In genomic region chr6:25601797-25602679, GRCh38 we compare ENCODE assay signal across 8 cellular contexts. TPM values are rescaled to one million over a fixed set of nuclear protein-coding genes. Genes with fewer than 3 reads are reported as not detected.
DNase-seq lines count a peak whose midpoint lies in the region; ATAC-seq and TF ChIP-seq lines count a peak whose summit lies in the region.

No MANE protein-coding gene starts in this region.

- H3K27me3 ChIP-seq in esophagus muscularis mucosa, result no peaks in the 10 kb centered on the region

- intact Hi-C loops in esophagus muscularis mucosa (cut with DNase I), result loop anchor here (5.0 kb wide), 1 partner anchor 335 kb away; no protein-coding TSS in a partner anchor

- H3K27ac ChIP-seq in esophagus muscularis mucosa (replicated peaks in 1 of 4), result no peak overlapping the region

- TF ChIP-seq CTCF in esophagus muscularis mucosa (IDR thresholded peaks at IDR 0.05), result peak; percentile 47 to 62 (median 56)

- no peak for TF ChIP-seq POLR2A in esophagus muscularis mucosa (IDR thresholded peaks at IDR 0.05; ENCODE audit: low read depth)

- H3K4me1 ChIP-seq in esophagus muscularis mucosa, result no peaks in the 10 kb centered on the region

- DNase-seq in DMS 273 treated with DMSO at 0.1 percent for 48 hours (lab: John Stamatoyannopoulos, UW) (peak; percentile 9), Kasumi-1 (lab: John Stamatoyannopoulos, UW) (peak; percentile 49 to 82), RPMI7951 (ENCODE audit: low read depth) (peak; percentile 54), esophagus muscularis mucosa (ENCODE audit: extremely low spot score) (no peak), pons (ENCODE audit: low spot score) (peak; percentile 60)

- ATAC-seq in GM21529 (IDR thresholded peaks at IDR 0.05; ENCODE audit: unreplicated experiment), result no peak
- no peak for ATAC-seq in GM18909 (IDR thresholded peaks at IDR 0.05; ENCODE audit: poor library complexity, unreplicated experiment)
- ATAC-seq in GM18520 (IDR thresholded peaks at IDR 0.05; ENCODE audit: unreplicated experiment), result no peak

- H3K9me3 ChIP-seq in esophagus muscularis mucosa, result no peaks in the 10 kb centered on the region

- no peak overlapping the region for H3K4me3 ChIP-seq in esophagus muscularis mucosa

- WGBS in esophagus muscularis mucosa, result 28% methylated on average over 4 of the region's 4 CpGs

- TF ChIP-seq EP300 in esophagus muscularis mucosa (IDR thresholded peaks at IDR 0.05), result no peak

- H3K36me3 ChIP-seq in esophagus muscularis mucosa, result peaks cover 0 to 4% (median 0%) of the 10 kb centered on the region in 4 donors

RNA-seq across cellular contexts. Expression of gene SCGN, which starts 50.0 kb away (rescaled TPM):
- not detected in 2 replicates for total RNA-seq in RPMI7951 (2014; rRNA removed; shearing (Covaris generic))
- 1 to 10 TPM in 3 of 4 donors, under 1 TPM in 1; 0.83 to 2.7 (median 1.7) TPM for total RNA-seq in esophagus muscularis mucosa
